1 cellular context compared by ENCODE assay signal in genomic region chr14:32018391-32019092, GRCh38.
A peak's percentile ranks its signal among the peaks of the same experiment; 100 is the strongest.
TF ChIP-seq lines count a peak whose summit lies in the region.

No MANE protein-coding gene starts in this region.

TF ChIP-seq in Ishikawa, 13 proteins besides CTCF, POLR2A, EP300 and RAD21 (continued from another document):
- TF ChIP-seq REST (IDR thresholded peaks at IDR 0.05; ENCODE audit: low read depth), result no peak
- no peak; the same call in 1 of the 2 replicates for TF ChIP-seq FOXM1 (IDR thresholded peaks at IDR 0.05; ENCODE audit: borderline replicate concordance, low read depth)
- no peak for TF ChIP-seq ZBTB7A (IDR thresholded peaks at IDR 0.05; ENCODE audit: low read depth)
- no peak for TF ChIP-seq USF1 (IDR thresholded peaks at IDR 0.05)
- TF ChIP-seq, protein P1, sequence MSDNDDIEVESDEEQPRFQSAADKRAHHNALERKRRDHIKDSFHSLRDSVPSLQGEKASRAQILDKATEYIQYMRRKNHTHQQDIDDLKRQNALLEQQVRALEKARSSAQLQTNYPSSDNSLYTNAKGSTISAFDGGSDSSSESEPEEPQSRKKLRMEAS (IDR thresholded peaks at IDR 0.05), result 0 out of 2 replicates have a peak, but pooled peaks have one; percentile 10
